In the genomic region with DNA sequence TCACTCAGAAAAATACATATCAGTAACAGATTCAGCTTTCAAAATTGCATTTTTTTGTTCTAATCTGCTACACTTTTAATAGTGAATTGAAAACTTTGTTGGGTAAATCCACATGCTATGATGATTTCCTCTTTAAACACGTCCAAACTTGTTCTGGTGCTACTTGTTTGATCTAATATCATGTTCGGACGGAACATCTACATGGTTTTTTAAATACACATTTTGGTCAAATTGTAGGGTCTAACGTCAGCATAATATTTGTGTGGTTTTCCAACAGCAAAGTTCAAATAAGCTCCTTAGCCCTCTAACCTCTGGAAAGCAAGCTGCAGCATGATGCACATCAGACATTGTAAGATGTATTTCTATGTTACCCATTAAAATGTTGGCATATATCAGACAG, we compare ENCODE assay signal across 18 cellular contexts.
DNase-seq lines count a peak whose midpoint lies in the region; ATAC-seq, FAIRE-seq and TF ChIP-seq lines count a peak whose summit lies in the region.
"Had no signal": no experiment of that assay in that cellular context is flagged by ENCODE, and none has a peak within 500 bp of the region (broad histone marks: within the 10 kb centered on the region; RNA-seq: fewer than 3 reads in every experiment).

No MANE protein-coding gene starts in this region.

- TF ChIP-seq RAD21 in IMR-90 (IDR thresholded peaks at IDR 0.05; ENCODE audit: low read length), result no peak

- no peaks in the 10 kb centered on the region for H3K79me2 ChIP-seq in keratinocyte (ENCODE audit: control insufficient read depth, insufficient read depth, low read length)

- H2BK20ac ChIP-seq in IMR-90 (ENCODE audit: low read depth, low read length), result no peak overlapping the region

- peak overlapping the region; percentile 31; the same call in 1 of the 2 replicates for H3K18ac ChIP-seq in IMR-90 (ENCODE audit: low read depth, low read length)

- POLR2A ChIA-PET in IMR-90 (lab: Charles Lee; ENCODE audit: unreplicated experiment) (no interaction called here), RWPE1 (lab: Yijun Ruan, JAX; ENCODE audit: low non-redundant PET) (no interaction called here)

- no peaks in the 10 kb centered on the region for H3K27me3 Mint-ChIP-seq in activated T-helper 17 cell treated with anti-CD3 and anti-CD28 coated beads, Interleukin-2, amount 50 U/mL, for 72 hours

- no peak overlapping the region for H3K4ac ChIP-seq in IMR-90 (ENCODE audit: low read depth, low read length)

- TF ChIP-seq CTCF in IMR-90 (conservative IDR thresholded peaks at IDR 0.05; ENCODE audit: low read depth, low read length) (no peak), RWPE1 (conservative IDR thresholded peaks at IDR 0.05; ENCODE audit: low read depth) (no peak), epithelial cell of esophagus (IDR thresholded peaks at IDR 0.05; ENCODE audit: insufficient read depth, low read depth, low read length, missing control alignments) (no peak), keratinocyte (optimal IDR thresholded peaks at IDR 0.05 in 1 of 3, IDR thresholded peaks at IDR 0.05 in 1 of 3, conservative IDR thresholded peaks at IDR 0.05 in 1 of 3; ENCODE audit: extremely low read depth in 1 of 3, insufficient read depth in 2 of 3, low read length in 3 of 3) (no peak)

- BruUV-seq in IMR-90 (replicated peaks; lab: Mats Ljungman, UMichigan), result no TSS peak

- no peak overlapping the region for H3K14ac ChIP-seq in IMR-90 (replicated peaks; ENCODE audit: low read depth, low read length)

- no peak overlapping the region for H2BK15ac ChIP-seq in IMR-90 (ENCODE audit: low read depth, low read length)

- no peaks in the 10 kb centered on the region for H3K36me3 ChIP-seq in IMR-90 (ENCODE audit: control insufficient read depth, insufficient read depth, low read length)
- no peaks in the 10 kb centered on the region for H3K36me3 ChIP-seq in keratinocyte (ENCODE audit: control insufficient read depth in 2 of 2, extremely low read depth in 1 of 2, insufficient read depth in 2 of 2, low read length in 2 of 2)

- H3K4me1 ChIP-seq in IMR-90 (ENCODE audit: control insufficient read depth, insufficient read depth, low read length) (peaks cover 2% of the 10 kb centered on the region; the same call in 1 of the 2 replicates), keratinocyte (ENCODE audit: control insufficient read depth, extremely low read depth, insufficient read depth, low read length) (peaks cover 8% of the 10 kb centered on the region)

- no peak overlapping the region for H2AK9ac ChIP-seq in IMR-90 (replicated peaks; ENCODE audit: low read depth, low read length, poor library complexity)

- ATAC-seq in IMR-90 (ENCODE audit: low read depth), result no peak
- ATAC-seq in activated T-helper 17 cell treated with anti-CD3 and anti-CD28 coated beads, Interleukin-2, amount 50 U/mL, for 72 hours (replicated peaks), result no peak
- ATAC-seq in sciatic nerve, result no peak
- ATAC-seq: CD8-positive, alpha-beta T cell; GM23338; HCT116; HepG2 had no signal

- dilution Hi-C loops in IMR-90 (cut with HindIII; ENCODE audit: low sequenced_read_pairs, unreplicated experiment), result no loop called here
- dilution Hi-C loops in keratinocyte (cut with MboI; ENCODE audit: extremely low pct_ligation_motif_present, low sequenced_read_pairs), result no loop called here

- no peak overlapping the region for H2BK120ac ChIP-seq in IMR-90 (ENCODE audit: low read depth, low read length)

- no peak overlapping the region for H3K27ac Mint-ChIP-seq in activated T-helper 17 cell treated with anti-CD3 and anti-CD28 coated beads, Interleukin-2, amount 50 U/mL, for 72 hours
- H3K27ac Mint-ChIP-seq: B cell; CD8-positive, alpha-beta T cell; GM23338; HFFc6 had no signal

- peaks cover 10% of the 10 kb centered on the region for H3K9me3 Mint-ChIP-seq in activated T-helper 17 cell treated with anti-CD3 and anti-CD28 coated beads, Interleukin-2, amount 50 U/mL, for 72 hours
- H3K9me3 Mint-ChIP-seq: GM23338, HFFc6 had no signal

- CTCF ChIA-PET in IMR-90 (lab: Yijun Ruan, JAX) (interaction anchor here (0.6 kb wide), 1 partner anchor 10 kb away, joined by 4 read pairs; no protein-coding TSS in a partner anchor), RWPE1 (lab: Yijun Ruan, JAX) (interaction anchor here (0.5 to 0.6 kb wide), 2 partner anchors 10 to 397 kb away, joined by 3 to 6 read pairs; no protein-coding TSS in a partner anchor)

- TF ChIP-seq POLR2A in IMR-90 (IDR thresholded peaks at IDR 0.05; ENCODE audit: low read depth, low read length), result no peak
- TF ChIP-seq POLR2A in erythroblast (IDR thresholded peaks at IDR 0.05; ENCODE audit: low read length), result no peak

- H3K36me3 Mint-ChIP-seq in activated T-helper 17 cell treated with anti-CD3 and anti-CD28 coated beads, Interleukin-2, amount 50 U/mL, for 72 hours (ENCODE audit: low read depth), result no peaks in the 10 kb centered on the region
- H3K36me3 Mint-ChIP-seq: CD8-positive, alpha-beta T cell had no signal

- H3K4me3 ChIP-seq in IMR-90 (ENCODE audit: insufficient read depth, low read depth, low read length) (no peak overlapping the region), epithelial cell of esophagus (ENCODE audit: low read length) (no peak overlapping the region), keratinocyte (ENCODE audit: control insufficient read depth in 2 of 3, extremely low read depth in 1 of 3, insufficient read depth in 2 of 3, low read depth in 1 of 3, low read length in 3 of 3) (no peak overlapping the region)
- H3K4me3 ChIP-seq: BLaER1 treated with 17β-estradiol and CSF1 and Interleukin-3, amounts not matched to agents 10 nM and 100 nM; GM23338 had no signal

- DNase-seq in IMR-90 (no peak), RWPE1 (ENCODE audit: low spot score) (peak; percentile 11), epithelial cell of esophagus (ENCODE audit: low read depth) (peak; percentile 75), keratinocyte (ENCODE audit: low read depth, low spot score) (peak; percentile 4), erythroblast (lab: John Stamatoyannopoulos, UW) (no peak), sciatic nerve (ENCODE audit: low spot score) (no peak)
- DNase-seq: Calu3; CD8-positive, alpha-beta T cell; DMS79 treated with DMSO at 0.1 percent for 48 hours; GF-D8; H7; HFFc6 had no signal

- H2AK5ac ChIP-seq in IMR-90 (ENCODE audit: low read depth, low read length), result no peak overlapping the region

- no peak overlapping the region for H2BK5ac ChIP-seq in IMR-90 (ENCODE audit: low read depth, low read length, poor library complexity, severe bottlenecking)

- no peaks in the 10 kb centered on the region for H3K27me3 ChIP-seq in IMR-90 (ENCODE audit: control insufficient read depth, insufficient read depth, low read length)
- no peaks in the 10 kb centered on the region for H3K27me3 ChIP-seq in keratinocyte (ENCODE audit: control insufficient read depth, extremely low read depth, insufficient read depth, low read length)
- H3K27me3 ChIP-seq: BLaER1 treated with 17β-estradiol and CSF1 and Interleukin-3, amounts not matched to agents 10 nM and 100 nM had no signal

- H4K8ac ChIP-seq in IMR-90 (ENCODE audit: low read depth in 2 of 2, low read length in 2 of 2), result no peak overlapping the region

- H3K4me1 Mint-ChIP-seq in activated T-helper 17 cell treated with anti-CD3 and anti-CD28 coated beads, Interleukin-2, amount 50 U/mL, for 72 hours, result no peaks in the 10 kb centered on the region
- H3K4me1 Mint-ChIP-seq: GM23338 had no signal

- no peak overlapping the region for H3K23ac ChIP-seq in IMR-90 (ENCODE audit: low read depth, low read length)

- no CpG with 5 or more reads among the region's 4 CpGs for WGBS in IMR-90 (ENCODE audit: extremely low coverage in 2 of 2, insufficient read length in 1 of 2), 2 experiments

- FAIRE-seq in keratinocyte (lab: Jason Lieb, UNC), result peak; percentile 58
- FAIRE-seq: HepG2 had no signal

- H3K9me1 ChIP-seq in IMR-90 (ENCODE audit: insufficient read depth, low read length) (no peaks in the 10 kb centered on the region), keratinocyte (ENCODE audit: control insufficient read depth, extremely low read depth, insufficient read depth, low read length) (no peaks in the 10 kb centered on the region)

- H2AFZ ChIP-seq in IMR-90 (replicated peaks; ENCODE audit: low read length, poor library complexity), result no peak overlapping the region
- H2AFZ ChIP-seq in keratinocyte (ENCODE audit: control insufficient read depth, low read length), result peak overlapping the region; percentile 78
- H2AFZ ChIP-seq: GM23338 had no signal

- H3K9me3 ChIP-seq in IMR-90 (ENCODE audit: control insufficient read depth, insufficient read depth, low read length), result no peaks in the 10 kb centered on the region
- no peaks in the 10 kb centered on the region for H3K9me3 ChIP-seq in keratinocyte (ENCODE audit: control insufficient read depth, low read depth, low read length)

- no peak overlapping the region for H4K5ac ChIP-seq in IMR-90 (ENCODE audit: low read depth, low read length)

- no peak overlapping the region for H3K27ac ChIP-seq in IMR-90 (ENCODE audit: insufficient read depth, low read length)
- no peak overlapping the region for H3K27ac ChIP-seq in RWPE1
- no peak overlapping the region for H3K27ac ChIP-seq in keratinocyte (ENCODE audit: control insufficient read depth, insufficient read depth, low read length)
- H3K27ac ChIP-seq: BLaER1 treated with 17β-estradiol and CSF1 and Interleukin-3, amounts not matched to agents 10 nM and 100 nM had no signal

- H4K91ac ChIP-seq in IMR-90 (ENCODE audit: insufficient read depth, low read depth, low read length), result no peak overlapping the region

- intact Hi-C loops in IMR-90 (cut with micrococcal nuclease) (no loop called here), sciatic nerve (cut with DNase I) (no loop called here)

- H3K4me2 ChIP-seq in IMR-90 (ENCODE audit: low read depth, low read length) (no peak overlapping the region), keratinocyte (ENCODE audit: control insufficient read depth, extremely low read depth, insufficient read depth, low read depth, low read length) (peak overlapping the region; percentile 79)
- H3K4me2 ChIP-seq: BLaER1 treated with 17β-estradiol and CSF1 and Interleukin-3, amounts not matched to agents 10 nM and 100 nM; GM23338 had no signal

- H3K9ac ChIP-seq in IMR-90 (ENCODE audit: low read depth, low read length) (no peak overlapping the region), keratinocyte (ENCODE audit: control insufficient read depth, extremely low read depth, insufficient read depth, low read length) (no peak overlapping the region)
- H3K9ac ChIP-seq: BLaER1 treated with 17β-estradiol and CSF1 and Interleukin-3, amounts not matched to agents 10 nM and 100 nM had no signal

- H3K79me1 ChIP-seq in IMR-90 (ENCODE audit: low read depth in 1 of 2, low read length in 2 of 2), result 0 out of 4 replicates have a peak, but pooled peaks cover 0 to 5% of the 10 kb centered on the region in 2 experiments

- H3K4me3 Mint-ChIP-seq in activated T-helper 17 cell treated with anti-CD3 and anti-CD28 coated beads, Interleukin-2, amount 50 U/mL, for 72 hours, result no peak overlapping the region
- H3K4me3 Mint-ChIP-seq: B cell; CD8-positive, alpha-beta T cell; GM23338; HFFc6 had no signal

- H4K20me1 ChIP-seq in IMR-90 (ENCODE audit: insufficient read depth, low read length), result no peaks in the 10 kb centered on the region
- no peaks in the 10 kb centered on the region for H4K20me1 ChIP-seq in keratinocyte (ENCODE audit: control insufficient read depth, extremely low read depth, insufficient read depth, low read length)
- H4K20me1 ChIP-seq: BLaER1 treated with 17β-estradiol and CSF1 and Interleukin-3, amounts not matched to agents 10 nM and 100 nM had no signal

- H3K56ac ChIP-seq in IMR-90 (ENCODE audit: extremely low read depth, insufficient read depth, low read length), result no peak overlapping the region

- in situ Hi-C loops in IMR-90 (cut with MboI; ENCODE audit: low sequenced_read_pairs), result no loop called here

Comparison
In these comparisons a context has a peak if more than half of its experiments do, and no peak if none do; other contexts are left out.
1. DNase-seq: peak in RWPE1 (single experiment), epithelial cell of esophagus (single experiment) and keratinocyte (single experiment); none in IMR-90 (single experiment), erythroblast (0 of 2) and sciatic nerve (single experiment).